Comparison of ENCODE assay signal across 8 cellular contexts in genomic region chr3:66472313-66473134, GRCh38. TPM values are rescaled to one million over a fixed set of nuclear protein-coding genes. Genes with fewer than 3 reads are reported as not detected.
DNase-seq lines count a peak whose midpoint lies in the region; ATAC-seq and TF ChIP-seq lines count a peak whose summit lies in the region.

No MANE protein-coding gene starts in this region.

- ATAC-seq in GM19395 (IDR thresholded peaks at IDR 0.05; ENCODE audit: unreplicated experiment) (peak; percentile 73), HG03342 (IDR thresholded peaks at IDR 0.05; ENCODE audit: unreplicated experiment) (peak; percentile 63)
- peak; percentile 84 to 88 for ATAC-seq in stimulated activated naive B cell treated with anti-CD40 and anti-IgM and Interleukin-4, amounts not matched to agents 10 μg/mL and 1 μg/mL and 100 μg/mL, for 72 hours (replicated peaks)

- H3K4me1 Mint-ChIP-seq in stimulated activated naive B cell treated with anti-CD40 and anti-IgM and Interleukin-4, amounts not matched to agents 10 μg/mL and 1 μg/mL and 100 μg/mL, for 72 hours: peaks cover 37 to 55% of the 10 kb centered on the region in 2 donors

- H3K9me3 ChIP-seq in BLaER1 treated with 17β-estradiol and CSF1 and Interleukin-3, amounts not matched to agents 10 nM and 100 nM (replicated peaks in 1 of 11): no peaks in the 10 kb centered on the region; a peak in 2 of 22 replicates

- peak overlapping the region in 10 of 11 experiments; percentile 52 to 87 (median 78); a peak in 20 of 22 replicates for H3K27ac ChIP-seq in BLaER1 treated with 17β-estradiol and CSF1 and Interleukin-3, amounts not matched to agents 10 nM and 100 nM

- H3K4me3 Mint-ChIP-seq in stimulated activated naive B cell treated with anti-CD40 and anti-IgM and Interleukin-4, amounts not matched to agents 10 μg/mL and 1 μg/mL and 100 μg/mL, for 72 hours: peak overlapping the region; percentile 7 to 41

- H3K4me2 ChIP-seq in BLaER1 treated with 17β-estradiol and CSF1 and Interleukin-3, amounts not matched to agents 10 nM and 100 nM: peak overlapping the region; percentile 69 to 96 (median 88)

- no peak for TF ChIP-seq CTCF in fibroblast of villous mesenchyme (IDR thresholded peaks at IDR 0.05; ENCODE audit: insufficient read depth, low read depth, low read length)

- peak; percentile 40 to 45 for DNase-seq in activated CD4-positive, alpha-beta T cell treated with anti-CD3 and anti-CD28 coated beads, Interleukin-2, amount 50 U/mL, for 24 hours (ENCODE audit: low read depth in 1 of 2, low spot score in 1 of 2)
- DNase-seq in fibroblast of villous mesenchyme (ENCODE audit: low read depth) (peak; percentile 81), NAMALWA (ENCODE audit: low spot score) (no peak), hypothalamus (lab: John Stamatoyannopoulos, UW) (no peak)
- peak; percentile 67 for DNase-seq in stimulated activated naive B cell treated with anti-CD40 and anti-IgM and Interleukin-4, amounts not matched to agents 10 μg/mL and 1 μg/mL and 100 μg/mL, for 72 hours

- peak overlapping the region; percentile 24 to 73 (median 67); a peak in 21 of 22 replicates for H3K9ac ChIP-seq in BLaER1 treated with 17β-estradiol and CSF1 and Interleukin-3, amounts not matched to agents 10 nM and 100 nM

- H3K27ac Mint-ChIP-seq in stimulated activated naive B cell treated with anti-CD40 and anti-IgM and Interleukin-4, amounts not matched to agents 10 μg/mL and 1 μg/mL and 100 μg/mL, for 72 hours: peak overlapping the region; percentile 74

- peaks cover 79 to 100% (median 100%) of the 10 kb centered on the region in 10 experiments for H3K4me1 ChIP-seq in BLaER1 treated with 17β-estradiol and CSF1 and Interleukin-3, amounts not matched to agents 10 nM and 100 nM

- no peaks in the 10 kb centered on the region for H3K36me3 Mint-ChIP-seq in stimulated activated naive B cell treated with anti-CD40 and anti-IgM and Interleukin-4, amounts not matched to agents 10 μg/mL and 1 μg/mL and 100 μg/mL, for 72 hours

- H3K36me3 ChIP-seq in BLaER1 treated with 17β-estradiol and CSF1 and Interleukin-3, amounts not matched to agents 10 nM and 100 nM: peaks cover 0 to 17% (median 0%) of the 10 kb centered on the region in 11 experiments; a peak in 3 of 22 replicates

- no peaks in the 10 kb centered on the region for H3K9me3 Mint-ChIP-seq in stimulated activated naive B cell treated with anti-CD40 and anti-IgM and Interleukin-4, amounts not matched to agents 10 μg/mL and 1 μg/mL and 100 μg/mL, for 72 hours

- H3K4me3 ChIP-seq in BLaER1 treated with 17β-estradiol and CSF1 and Interleukin-3, amounts not matched to agents 10 nM and 100 nM: peak overlapping the region in 9 of 10 experiments; percentile 1 to 44 (median 15); a peak in 9 of 20 replicates
- H3K4me3 ChIP-seq in fibroblast of villous mesenchyme (ENCODE audit: low read depth, low read length): peak overlapping the region; percentile 19

- H4K20me1 ChIP-seq in BLaER1 treated with 17β-estradiol and CSF1 and Interleukin-3, amounts not matched to agents 10 nM and 100 nM: peaks cover 0 to 21% (median 0%) of the 10 kb centered on the region in 11 experiments; a peak in 3 of 22 replicates

- no peaks in the 10 kb centered on the region for H3K27me3 Mint-ChIP-seq in stimulated activated naive B cell treated with anti-CD40 and anti-IgM and Interleukin-4, amounts not matched to agents 10 μg/mL and 1 μg/mL and 100 μg/mL, for 72 hours

- H3K27me3 ChIP-seq in BLaER1 treated with 17β-estradiol and CSF1 and Interleukin-3, amounts not matched to agents 10 nM and 100 nM: no peaks in the 10 kb centered on the region

RNA-seq across cellular contexts. Expression of gene LRIG1, which starts 28.3 kb away (rescaled TPM):
- 10.4 and 17.1 TPM in 2 replicates for total RNA-seq in fibroblast of villous mesenchyme

Comparison
In these comparisons a context has a peak if more than half of its experiments do, and no peak if none do; other contexts are left out.
1. DNase-seq: peak in activated CD4-positive, alpha-beta T cell treated with anti-CD3 and anti-CD28 coated beads, Interleukin-2, amount 50 U/mL, for 24 hours (2 of 2), fibroblast of villous mesenchyme (single experiment) and stimulated activated naive B cell treated with anti-CD40 and anti-IgM and Interleukin-4, amounts not matched to agents 10 μg/mL and 1 μg/mL and 100 μg/mL, for 72 hours (single experiment); none in NAMALWA (single experiment) and hypothalamus (0 of 51).
2. Peak in every context shown above with its lines, with median percentiles within 50 percentile points of each other: ATAC-seq.